Comparison of ENCODE assay signal across 8 cellular contexts in the genomic region with DNA sequence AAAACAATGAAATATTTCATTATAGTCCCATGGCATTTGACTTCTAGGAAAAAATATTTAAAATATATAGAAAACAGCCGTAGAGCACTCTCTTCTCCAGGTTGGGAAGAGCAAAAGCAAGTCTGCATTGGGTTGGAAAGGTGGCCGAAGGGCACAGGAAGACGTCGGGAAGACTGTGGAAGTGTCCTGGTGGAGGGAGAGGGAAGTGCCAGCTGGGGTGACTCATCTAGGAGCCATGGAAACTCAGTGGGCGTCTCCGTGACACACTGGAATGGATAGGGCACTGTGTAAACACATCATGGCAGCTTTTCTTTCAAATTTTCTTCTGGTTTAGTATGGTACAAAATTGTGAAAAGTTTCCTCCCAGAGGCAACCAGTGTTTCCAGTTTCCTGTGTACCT. TPM values are rescaled to one million over a fixed set of nuclear protein-coding genes. Genes with fewer than 3 reads are reported as not detected.
DNase-seq lines count a peak whose midpoint lies in the region; ATAC-seq and TF ChIP-seq lines count a peak whose summit lies in the region.

No MANE protein-coding gene starts in this region.

- peak overlapping the region; percentile 21 for H3K27ac Mint-ChIP-seq in Calu3 (ENCODE audit: unreplicated experiment)
- peak overlapping the region in 4 of 9 donors; percentile 1 to 41 (median 27) for H3K27ac Mint-ChIP-seq in naive thymus-derived CD4-positive, alpha-beta T cell

- H3K4me1 ChIP-seq in naive thymus-derived CD4-positive, alpha-beta T cell (ENCODE audit: control insufficient read depth in 2 of 2, insufficient read depth in 2 of 2, low read length in 2 of 2) = peaks cover 0 to 5% of the 10 kb centered on the region in 2 donors

- CTCF ChIA-PET in Calu3 (lab: Charles Lee) = interaction anchor here (0.5 to 1.6 kb wide), 6 partner anchors 11 to 171 kb away, joined by 3 to 7 read pairs (median 4); partner anchors contain the start of gene TOMM22
- CTCF ChIA-PET in naive thymus-derived CD4-positive, alpha-beta T cell (lab: Charles Lee) = no interaction called here

- no peaks in the 10 kb centered on the region for H3K27me3 Mint-ChIP-seq in Calu3 (ENCODE audit: unreplicated experiment)
- no peaks in the 10 kb centered on the region for H3K27me3 Mint-ChIP-seq in naive thymus-derived CD4-positive, alpha-beta T cell

- H3K36me3 Mint-ChIP-seq in Calu3 (ENCODE audit: insufficient read depth, unreplicated experiment) = peaks cover 49% of the 10 kb centered on the region
- H3K36me3 Mint-ChIP-seq in naive thymus-derived CD4-positive, alpha-beta T cell = peaks cover 10 to 33% (median 16%) of the 10 kb centered on the region in 5 donors

- H3K4me1 Mint-ChIP-seq in Calu3 (ENCODE audit: low read depth, unreplicated experiment) = peaks cover 33% of the 10 kb centered on the region
- H3K4me1 Mint-ChIP-seq in naive thymus-derived CD4-positive, alpha-beta T cell = peaks cover 19 to 40% (median 25%) of the 10 kb centered on the region in 7 donors

- H3K4me3 ChIP-seq in epithelial cell of esophagus (ENCODE audit: low read length) = no peak overlapping the region
- H3K4me3 ChIP-seq in naive thymus-derived CD4-positive, alpha-beta T cell (ENCODE audit: low read length) = no peak overlapping the region

- H3K9me3 Mint-ChIP-seq in Calu3 (ENCODE audit: low read depth, unreplicated experiment) = no peaks in the 10 kb centered on the region
- H3K9me3 Mint-ChIP-seq in naive thymus-derived CD4-positive, alpha-beta T cell = peaks cover 0 to 2% (median 0%) of the 10 kb centered on the region in 11 donors

- TF ChIP-seq CTCF in Calu3 (IDR thresholded peaks at IDR 0.05; ENCODE audit: unreplicated experiment) (peak; percentile 83), epithelial cell of esophagus (IDR thresholded peaks at IDR 0.05; ENCODE audit: insufficient read depth, low read depth, low read length, missing control alignments) (peak; percentile 88)

- peak; percentile 77 for DNase-seq in Calu3
- DNase-seq in NCI-H460 (ENCODE audit: extremely low read depth, low read depth) = peak; percentile 41
- peak; percentile 91 for DNase-seq in epithelial cell of esophagus (ENCODE audit: low read depth)
- no peak for DNase-seq in naive thymus-derived CD4-positive, alpha-beta T cell
- no peak for DNase-seq in SKM-1 (lab: John Stamatoyannopoulos, UW; ENCODE audit: unreplicated experiment)
- no peak for DNase-seq in G401 (ENCODE audit: low spot score)
- DNase-seq in MV-4-11 (lab: John Stamatoyannopoulos, UW) = no peak

- H3K4me3 Mint-ChIP-seq in Calu3 (ENCODE audit: low read depth, unreplicated experiment) = no peak overlapping the region
- no peak overlapping the region for H3K4me3 Mint-ChIP-seq in naive thymus-derived CD4-positive, alpha-beta T cell

- no TSS peak for BruUV-seq in Calu3 (replicated peaks; lab: Mats Ljungman, UMichigan)

- H3K9me3 ChIP-seq in naive thymus-derived CD4-positive, alpha-beta T cell (ENCODE audit: control insufficient read depth in 2 of 3, low read length in 3 of 3) = no peaks in the 10 kb centered on the region

- intact Hi-C loops in Calu3 (cut with micrococcal nuclease; ENCODE audit: unreplicated experiment) = no loop called here
- intact Hi-C loops in naive thymus-derived CD4-positive, alpha-beta T cell (cut with micrococcal nuclease) = no loop called here

- peaks cover 9 to 70% (median 11%) of the 10 kb centered on the region in 3 experiments for H3K36me3 ChIP-seq in naive thymus-derived CD4-positive, alpha-beta T cell (ENCODE audit: control insufficient read depth in 2 of 3, insufficient read depth in 3 of 3, low read length in 3 of 3)

- ATAC-seq in naive thymus-derived CD4-positive, alpha-beta T cell = peak; percentile 21
- no peak for ATAC-seq in HG02678 (IDR thresholded peaks at IDR 0.05; ENCODE audit: unreplicated experiment)

- in situ Hi-C loops in G401 (cut with HindIII; ENCODE audit: low sequenced_read_pairs) = no loop called here

- no peaks in the 10 kb centered on the region for H3K27me3 ChIP-seq in naive thymus-derived CD4-positive, alpha-beta T cell (ENCODE audit: control insufficient read depth in 2 of 2, insufficient read depth in 2 of 2, low read length in 2 of 2)

- H3K27ac ChIP-seq in naive thymus-derived CD4-positive, alpha-beta T cell (ENCODE audit: low read depth, low read length) = no peak overlapping the region

- POLR2A ChIA-PET in naive thymus-derived CD4-positive, alpha-beta T cell (lab: Charles Lee) = interaction anchor here (1.1 to 1.5 kb wide), 2 partner anchors 11 to 14 kb away, joined by 3 to 4 read pairs; no protein-coding TSS in a partner anchor

RNA-seq across cellular contexts. Expression of gene GTPBP1, which starts 12.7 kb away (rescaled TPM):
- 79.1 and 91.4 TPM in 2 replicates for total RNA-seq in Calu3 (2022)
- total RNA-seq in NCI-H460 (2014; rRNA removed; shearing (Covaris generic)) = 9.8 and 12.3 TPM in 2 replicates
- 9.4 and 21.0 TPM in 2 replicates for polyA plus RNA-seq in NCI-H460 (2014; cell fraction: nucleus; rRNA removed)
- total RNA-seq in naive thymus-derived CD4-positive, alpha-beta T cell = 100 to 1,000 TPM in 2 of 5 experiments, 10 to 100 TPM in 3; 79.1 to 209 (median 91.9) TPM
- polyA plus RNA-seq in naive thymus-derived CD4-positive, alpha-beta T cell = 10 to 100 TPM; 16.9 to 32.8 TPM
- 30.5 and 35.9 TPM in 2 replicates for total RNA-seq in G401 (2014; rRNA removed; shearing (Covaris generic))

RNA-seq across cellular contexts. Expression of gene JOSD1, which starts 17.7 kb away (rescaled TPM):
- total RNA-seq in Calu3 (2022) = 58.5 and 70.0 TPM in 2 replicates
- total RNA-seq in NCI-H460 (2014; rRNA removed; shearing (Covaris generic)) = 42.8 and 49.9 TPM in 2 replicates
- polyA plus RNA-seq in NCI-H460 (2014; cell fraction: nucleus; rRNA removed) = 44.7 and 98.5 TPM in 2 replicates
- 100 to 1,000 TPM in 2 of 5 experiments, 10 to 100 TPM in 3; 60.6 to 175 (median 74.9) TPM for total RNA-seq in naive thymus-derived CD4-positive, alpha-beta T cell
- polyA plus RNA-seq in naive thymus-derived CD4-positive, alpha-beta T cell = 1 to 10 TPM; 7.4 to 8.1 TPM
- total RNA-seq in G401 (2014; rRNA removed; shearing (Covaris generic)) = 33.3 and 41.4 TPM in 2 replicates

RNA-seq across cellular contexts. Expression of gene TOMM22, which starts 36.7 kb away (rescaled TPM):
- 94.6 and 105 TPM in 2 replicates for total RNA-seq in Calu3 (2022)
- total RNA-seq in NCI-H460 (2014; rRNA removed; shearing (Covaris generic)) = 26.1 and 28.5 TPM in 2 replicates
- 47.3 and 73.4 TPM in 2 replicates for polyA plus RNA-seq in NCI-H460 (2014; cell fraction: nucleus; rRNA removed)
- total RNA-seq in naive thymus-derived CD4-positive, alpha-beta T cell = 10 to 100 TPM; 45.0 to 92.4 (median 50.6) TPM
- polyA plus RNA-seq in naive thymus-derived CD4-positive, alpha-beta T cell = 10 to 100 TPM; 47.3 to 53.1 TPM
- total RNA-seq in G401 (2014; rRNA removed; shearing (Covaris generic)) = 131 and 138 TPM in 2 replicates

RNA-seq across cellular contexts. Expression of gene SUN2, which starts 37.4 kb away (rescaled TPM):
- total RNA-seq in Calu3 (2022) = 50.7 and 66.3 TPM in 2 replicates
- total RNA-seq in NCI-H460 (2014; rRNA removed; shearing (Covaris generic)) = 15.6 and 18.5 TPM in 2 replicates
- polyA plus RNA-seq in NCI-H460 (2014; cell fraction: nucleus; rRNA removed) = 30.4 and 42.0 TPM in 2 replicates
- total RNA-seq in naive thymus-derived CD4-positive, alpha-beta T cell = 100 to 1,000 TPM; 509 to 977 (median 558) TPM
- polyA plus RNA-seq in naive thymus-derived CD4-positive, alpha-beta T cell = 100 to 1,000 TPM; 397 to 696 TPM
- 19.4 and 23.9 TPM in 2 replicates for total RNA-seq in G401 (2014; rRNA removed; shearing (Covaris generic))

Comparison
In these comparisons a context has a peak if more than half of its experiments do, and no peak if none do; other contexts are left out.
1. DNase-seq: peak in Calu3 (single experiment), NCI-H460 (single experiment) and epithelial cell of esophagus (single experiment); none in naive thymus-derived CD4-positive, alpha-beta T cell (0 of 9), SKM-1 (single experiment), G401 (single experiment) and MV-4-11 (single experiment).